Comparison of ENCODE assay signal across 23 cellular contexts in the genomic region with DNA sequence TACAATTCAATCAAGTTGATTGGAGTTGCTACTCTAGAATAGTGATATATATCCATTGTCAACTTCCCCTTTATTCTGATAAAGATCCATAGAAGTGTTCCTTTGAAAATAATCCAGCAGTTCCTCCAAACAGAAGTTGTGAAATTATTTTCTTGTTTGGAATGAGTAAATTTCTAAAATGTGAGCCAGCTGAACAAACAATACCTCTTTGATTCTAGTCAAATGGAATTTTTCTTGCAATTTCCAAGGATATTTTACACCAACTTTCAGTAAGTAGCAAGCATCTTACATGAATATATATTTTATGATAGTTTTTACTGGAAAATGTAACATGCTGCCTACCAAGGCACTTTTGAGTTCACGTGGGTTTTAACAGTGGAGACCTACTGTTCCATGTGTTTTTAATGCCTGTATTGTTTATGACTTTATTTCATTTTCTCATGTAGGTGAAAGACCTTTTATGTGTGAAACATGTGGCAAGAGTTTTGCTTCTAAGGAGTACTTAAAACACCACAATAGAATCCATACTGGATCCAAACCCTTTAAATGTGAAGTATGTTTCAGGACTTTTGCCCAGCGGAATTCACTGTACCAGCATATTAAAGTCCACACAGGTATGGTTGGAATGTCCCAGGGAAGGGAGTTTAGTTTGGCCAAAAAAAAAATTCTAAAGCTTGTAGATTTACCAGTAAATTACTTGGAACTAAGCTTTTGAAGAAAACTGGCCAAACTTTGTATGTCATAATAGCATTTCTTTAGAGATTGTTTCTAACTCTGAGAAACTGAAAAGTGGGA. TPM values are rescaled to one million over a fixed set of nuclear protein-coding genes. Genes with fewer than 3 reads are reported as not detected.
A peak's percentile ranks its signal among the peaks of the same experiment; 100 is the strongest.
DNase-seq lines count a peak whose midpoint lies in the region; ATAC-seq and TF ChIP-seq lines count a peak whose summit lies in the region.
"Had no signal": no experiment of that assay in that cellular context is flagged by ENCODE, and none has a peak within 500 bp of the region (broad histone marks: within the 10 kb centered on the region; RNA-seq: fewer than 3 reads in every experiment).

No MANE protein-coding gene starts in this region.

- H3K36me3 Mint-ChIP-seq in CD8-positive, alpha-beta T cell, result peaks cover 70% of the 10 kb centered on the region
- H3K36me3 Mint-ChIP-seq in activated T-helper 1 cell treated with anti-CD3 and anti-CD28 coated beads, Interleukin-12 subunit alpha, Interleukin-12 subunit beta, Interleukin-2, Interleukin-4 antibody, amounts not matched to agents 30 ng/mL and 10 ng/mL and 1 ng/mL, durations not matched to agents 14 hours and 24 hours and 36 hours (ENCODE audit: low read depth), result peaks cover 54% of the 10 kb centered on the region

- no peak overlapping the region for H4K12ac ChIP-seq in trophoblast cell (ENCODE audit: low read depth, low read length)

- no peak overlapping the region for H2BK12ac ChIP-seq in trophoblast cell (ENCODE audit: low read length)

- H3K14ac ChIP-seq in trophoblast cell (ENCODE audit: low read length), result no peak overlapping the region

- H3K4me3 ChIP-seq in CD8-positive, alpha-beta T cell (ENCODE audit: low read depth, low read length), result no peak overlapping the region
- H3K4me3 ChIP-seq in SK-N-MC (no peak overlapping the region), fibroblast of mammary gland (ENCODE audit: control insufficient read depth, low read depth, low read length) (no peak overlapping the region), trophoblast cell (ENCODE audit: low read depth, low read length) (no peak overlapping the region)
- H3K4me3 ChIP-seq: colonic mucosa, left ventricle myocardium inferior, pancreas, PC-9, testis had no signal

- ATAC-seq in CD8-positive, alpha-beta T cell, result no peak
- ATAC-seq in HG03097 (IDR thresholded peaks at IDR 0.05; ENCODE audit: low FRiP score, unreplicated experiment), result no peak
- ATAC-seq: pancreas had no signal

- no peak overlapping the region for H4K91ac ChIP-seq in trophoblast cell (ENCODE audit: low read depth, low read length)

- peak overlapping the region; percentile 3 for H3K27ac Mint-ChIP-seq in CD8-positive, alpha-beta T cell
- no peak overlapping the region for H3K27ac Mint-ChIP-seq in activated T-helper 1 cell treated with anti-CD3 and anti-CD28 coated beads, Interleukin-12 subunit alpha, Interleukin-12 subunit beta, Interleukin-2, Interleukin-4 antibody, amounts not matched to agents 30 ng/mL and 10 ng/mL and 1 ng/mL, durations not matched to agents 14 hours and 24 hours and 36 hours
- H3K27ac Mint-ChIP-seq: activated T-helper 2 cell treated with anti-CD3 and anti-CD28 coated beads, Interferon-gamma antibody, Interleukin-2, Interleukin-4, amounts not matched to agents 10 μg/mL and 5 μg/mL and 100 μg/mL, durations not matched to agents 14 hours and 24 hours and 36 hours had no signal

- H3K18ac ChIP-seq in trophoblast cell (ENCODE audit: low read length), result no peak overlapping the region

- H2AFZ ChIP-seq in trophoblast cell (ENCODE audit: insufficient read depth, low read length, poor library complexity), result no peak overlapping the region
- H2AFZ ChIP-seq: PC-9 had no signal

- H3K9me3 Mint-ChIP-seq in CD8-positive, alpha-beta T cell, result no peaks in the 10 kb centered on the region
- no peaks in the 10 kb centered on the region for H3K9me3 Mint-ChIP-seq in activated T-helper 1 cell treated with anti-CD3 and anti-CD28 coated beads, Interleukin-12 subunit alpha, Interleukin-12 subunit beta, Interleukin-2, Interleukin-4 antibody, amounts not matched to agents 30 ng/mL and 10 ng/mL and 1 ng/mL, durations not matched to agents 14 hours and 24 hours and 36 hours
- H3K9me3 Mint-ChIP-seq: activated T-helper 2 cell treated with anti-CD3 and anti-CD28 coated beads, Interferon-gamma antibody, Interleukin-2, Interleukin-4, amounts not matched to agents 10 μg/mL and 5 μg/mL and 100 μg/mL, durations not matched to agents 14 hours and 24 hours and 36 hours had no signal

- no peak for DNase-seq in CD8-positive, alpha-beta T cell
- DNase-seq in SK-N-MC (ENCODE audit: low read depth, low spot score) (no peak), fibroblast of mammary gland (ENCODE audit: low read depth) (peak; percentile 56), trophoblast cell (peak; percentile 37 to 80), HUDEP-2 (lab: John Stamatoyannopoulos, UW; ENCODE audit: unreplicated experiment in 76 of 76) (no peak)
- no peak for DNase-seq in activated CD4-positive, alpha-beta T cell treated with anti-CD3 and anti-CD28 coated beads, Interleukin-2, amount 50 U/mL, for 1 hour
- DNase-seq in activated T-helper 1 cell treated with anti-CD3 and anti-CD28 coated beads, Interleukin-12 subunit alpha, Interleukin-12 subunit beta, Interleukin-2, Interleukin-4 antibody, amounts not matched to agents 30 ng/mL and 10 ng/mL and 1 ng/mL, durations not matched to agents 14 hours and 24 hours and 36 hours (ENCODE audit: low spot score), result no peak
- DNase-seq: amygdala; colonic mucosa; DMS 273 treated with DMSO at 0.1 percent for 48 hours; GF-D8; Karpas-422; left ventricle myocardium inferior; NCI-H1417; NCI-H2171 treated with DMSO at 0.1 percent for 48 hours; NCI-H774; pancreas; PC-9; stimulated activated CD4-positive, alpha-beta T cell treated with anti-CD3 and anti-CD28 coated beads, Interleukin-4, amount 100 ng/mL, for 24 hours; T-helper 9 cell; testis had no signal

- no peak overlapping the region for H2AK5ac ChIP-seq in trophoblast cell (ENCODE audit: low read length)

- CTCF ChIA-PET in CD8-positive, alpha-beta T cell (lab: Charles Lee), result interaction anchor here (0.9 kb wide), 1 partner anchor 19 kb away, joined by 4 read pairs; a partner anchor contains a TSS

- H3K23ac ChIP-seq in trophoblast cell (ENCODE audit: low read length), result no peak overlapping the region

- H3K4ac ChIP-seq in trophoblast cell (ENCODE audit: low read depth, low read length), result no peak overlapping the region

- no peaks in the 10 kb centered on the region for H3K79me2 ChIP-seq in trophoblast cell (ENCODE audit: control insufficient read depth, insufficient read depth, low read length, poor library complexity)

- no peaks in the 10 kb centered on the region for H3K27me3 Mint-ChIP-seq in CD8-positive, alpha-beta T cell (ENCODE audit: low read depth)
- no peaks in the 10 kb centered on the region for H3K27me3 Mint-ChIP-seq in activated T-helper 1 cell treated with anti-CD3 and anti-CD28 coated beads, Interleukin-12 subunit alpha, Interleukin-12 subunit beta, Interleukin-2, Interleukin-4 antibody, amounts not matched to agents 30 ng/mL and 10 ng/mL and 1 ng/mL, durations not matched to agents 14 hours and 24 hours and 36 hours (ENCODE audit: insufficient read depth)

- peaks cover 34% of the 10 kb centered on the region for H3K36me3 ChIP-seq in CD8-positive, alpha-beta T cell (ENCODE audit: insufficient read depth, low read length)
- peaks cover 84% of the 10 kb centered on the region for H3K36me3 ChIP-seq in SK-N-MC (ENCODE audit: insufficient read depth, low read length)
- H3K36me3 ChIP-seq in trophoblast cell (ENCODE audit: control insufficient read depth in 1 of 2, insufficient read depth in 2 of 2, low read length in 2 of 2), result peaks cover 25 to 48% of the 10 kb centered on the region in 2 experiments

- no peaks in the 10 kb centered on the region for H3K9me3 ChIP-seq in CD8-positive, alpha-beta T cell (ENCODE audit: low read length)
- H3K9me3 ChIP-seq in SK-N-MC (ENCODE audit: low read depth, low read length) (no peaks in the 10 kb centered on the region), trophoblast cell (ENCODE audit: insufficient read depth, low read depth, low read length) (no peaks in the 10 kb centered on the region)
- H3K9me3 ChIP-seq: colonic mucosa, left ventricle myocardium inferior, pancreas, testis had no signal

- H3K4me1 ChIP-seq in CD8-positive, alpha-beta T cell (ENCODE audit: insufficient read depth, low read length), result peaks cover 16% of the 10 kb centered on the region
- peaks cover under 1% of the 10 kb centered on the region in 2 experiments for H3K4me1 ChIP-seq in trophoblast cell (ENCODE audit: control insufficient read depth in 1 of 2, insufficient read depth in 2 of 2, low read length in 2 of 2)
- H3K4me1 ChIP-seq: colonic mucosa had no signal

- H3K79me1 ChIP-seq in trophoblast cell (ENCODE audit: low read length), result no peaks in the 10 kb centered on the region

- no peak overlapping the region for H2BK5ac ChIP-seq in trophoblast cell (ENCODE audit: low read depth, low read length, poor library complexity)

- H3K4me1 Mint-ChIP-seq in CD8-positive, alpha-beta T cell (ENCODE audit: low read depth), result peaks cover 42% of the 10 kb centered on the region
- H3K4me1 Mint-ChIP-seq in activated T-helper 1 cell treated with anti-CD3 and anti-CD28 coated beads, Interleukin-12 subunit alpha, Interleukin-12 subunit beta, Interleukin-2, Interleukin-4 antibody, amounts not matched to agents 30 ng/mL and 10 ng/mL and 1 ng/mL, durations not matched to agents 14 hours and 24 hours and 36 hours (ENCODE audit: low read depth), result peaks cover 41% of the 10 kb centered on the region

- no peak overlapping the region for H3K4me2 ChIP-seq in trophoblast cell (ENCODE audit: low read length)
- H3K4me2 ChIP-seq: PC-9 had no signal

- no peaks in the 10 kb centered on the region for H3K27me3 ChIP-seq in CD8-positive, alpha-beta T cell (ENCODE audit: insufficient read depth, low read length)
- no peaks in the 10 kb centered on the region for H3K27me3 ChIP-seq in trophoblast cell (ENCODE audit: insufficient read depth, low read length)
- H3K27me3 ChIP-seq: colonic mucosa, pancreas, testis had no signal

- H3K9ac ChIP-seq in SK-N-MC (ENCODE audit: insufficient read length) (no peak overlapping the region), trophoblast cell (ENCODE audit: low read length) (no peak overlapping the region)

- no peak for TF ChIP-seq CTCF in CD8-positive, alpha-beta T cell (IDR thresholded peaks at IDR 0.05)
- TF ChIP-seq CTCF in fibroblast of mammary gland (conservative IDR thresholded peaks at IDR 0.05; ENCODE audit: control insufficient read depth, insufficient read depth, low read depth, low read length), result no peak

- intact Hi-C loops in CD8-positive, alpha-beta T cell (cut with DNase I, micrococcal nuclease), result no loop called here
- intact Hi-C loops in activated T-helper 1 cell treated with anti-CD3 and anti-CD28 coated beads, Interleukin-12 subunit alpha, Interleukin-12 subunit beta, Interleukin-2, Interleukin-4 antibody, amounts not matched to agents 30 ng/mL and 10 ng/mL and 1 ng/mL, durations not matched to agents 14 hours and 24 hours and 36 hours (cut with micrococcal nuclease), result no loop called here

- H2BK120ac ChIP-seq in trophoblast cell (ENCODE audit: insufficient read depth, low read length, poor library complexity), result no peak overlapping the region

- no peak overlapping the region for H4K8ac ChIP-seq in trophoblast cell (ENCODE audit: low read depth, low read length)

- H3K27ac ChIP-seq in CD8-positive, alpha-beta T cell (ENCODE audit: low read depth, low read length), result no peak overlapping the region
- H3K27ac ChIP-seq in SK-N-MC (0 out of 2 replicates have a peak overlapping the region, but pooled peaks have one; percentile 3), trophoblast cell (ENCODE audit: low read depth, low read length) (no peak overlapping the region)
- H3K27ac ChIP-seq: colonic mucosa, left ventricle myocardium inferior, pancreas, PC-9, testis had no signal

- WGBS in trophoblast cell (ENCODE audit: extremely low coverage, insufficient coverage, insufficient read length), result no CpG with 5 or more reads among the region's 2 CpGs

- no peak overlapping the region for H3K4me3 Mint-ChIP-seq in CD8-positive, alpha-beta T cell
- H3K4me3 Mint-ChIP-seq in activated T-helper 1 cell treated with anti-CD3 and anti-CD28 coated beads, Interleukin-12 subunit alpha, Interleukin-12 subunit beta, Interleukin-2, Interleukin-4 antibody, amounts not matched to agents 30 ng/mL and 10 ng/mL and 1 ng/mL, durations not matched to agents 14 hours and 24 hours and 36 hours, result no peak overlapping the region

- POLR2A ChIA-PET in CD8-positive, alpha-beta T cell (lab: Charles Lee), result no interaction called here

RNA-seq across cellular contexts. Expression of a gene that starts 6.5 kb away (rescaled TPM):
- 10 to 100 TPM; 44.9 to 49.5 TPM for total RNA-seq in CD8-positive, alpha-beta T cell
- polyA plus RNA-seq in trophoblast cell (2013), result 6.4 and 6.5 TPM in 2 replicates
- total RNA-seq in activated T-helper 1 cell treated with anti-CD3 and anti-CD28 coated beads, Interleukin-12 subunit alpha, Interleukin-12 subunit beta, Interleukin-2, Interleukin-4 antibody, amounts not matched to agents 30 ng/mL and 10 ng/mL and 1 ng/mL, durations not matched to agents 14 hours and 24 hours and 36 hours, result 10.6 and 12.6 TPM in 2 replicates

RNA-seq across cellular contexts. Expression of a gene that starts 17.9 kb away (rescaled TPM):
- 10 to 100 TPM; 52.4 to 52.5 TPM for total RNA-seq in CD8-positive, alpha-beta T cell
- 20.2 TPM in 2 replicates for polyA plus RNA-seq in trophoblast cell (2013)
- 58.9 and 62.6 TPM in 2 replicates for total RNA-seq in activated T-helper 1 cell treated with anti-CD3 and anti-CD28 coated beads, Interleukin-12 subunit alpha, Interleukin-12 subunit beta, Interleukin-2, Interleukin-4 antibody, amounts not matched to agents 30 ng/mL and 10 ng/mL and 1 ng/mL, durations not matched to agents 14 hours and 24 hours and 36 hours

RNA-seq across cellular contexts. Expression of a gene that starts 52.8 kb away (rescaled TPM):
- 10 to 100 TPM; 10.9 to 11.7 TPM for total RNA-seq in CD8-positive, alpha-beta T cell
- 3.9 and 4.0 TPM in 2 replicates for polyA plus RNA-seq in trophoblast cell (2013)
- total RNA-seq in activated T-helper 1 cell treated with anti-CD3 and anti-CD28 coated beads, Interleukin-12 subunit alpha, Interleukin-12 subunit beta, Interleukin-2, Interleukin-4 antibody, amounts not matched to agents 30 ng/mL and 10 ng/mL and 1 ng/mL, durations not matched to agents 14 hours and 24 hours and 36 hours, result 14.0 and 15.5 TPM in 2 replicates

Comparison
In these comparisons a context has a peak if more than half of its experiments do, and no peak if none do; other contexts are left out.
1. DNase-seq: peak in fibroblast of mammary gland (single experiment) and trophoblast cell (2 of 2); none in CD8-positive, alpha-beta T cell (0 of 7), SK-N-MC (single experiment), HUDEP-2 (0 of 76), activated CD4-positive, alpha-beta T cell treated with anti-CD3 and anti-CD28 coated beads, Interleukin-2, amount 50 U/mL, for 1 hour (single experiment) and activated T-helper 1 cell treated with anti-CD3 and anti-CD28 coated beads, Interleukin-12 subunit alpha, Interleukin-12 subunit beta, Interleukin-2, Interleukin-4 antibody, amounts not matched to agents 30 ng/mL and 10 ng/mL and 1 ng/mL, durations not matched to agents 14 hours and 24 hours and 36 hours (single experiment).